ENCODE assay signal across 16 cellular contexts in the genomic region with DNA sequence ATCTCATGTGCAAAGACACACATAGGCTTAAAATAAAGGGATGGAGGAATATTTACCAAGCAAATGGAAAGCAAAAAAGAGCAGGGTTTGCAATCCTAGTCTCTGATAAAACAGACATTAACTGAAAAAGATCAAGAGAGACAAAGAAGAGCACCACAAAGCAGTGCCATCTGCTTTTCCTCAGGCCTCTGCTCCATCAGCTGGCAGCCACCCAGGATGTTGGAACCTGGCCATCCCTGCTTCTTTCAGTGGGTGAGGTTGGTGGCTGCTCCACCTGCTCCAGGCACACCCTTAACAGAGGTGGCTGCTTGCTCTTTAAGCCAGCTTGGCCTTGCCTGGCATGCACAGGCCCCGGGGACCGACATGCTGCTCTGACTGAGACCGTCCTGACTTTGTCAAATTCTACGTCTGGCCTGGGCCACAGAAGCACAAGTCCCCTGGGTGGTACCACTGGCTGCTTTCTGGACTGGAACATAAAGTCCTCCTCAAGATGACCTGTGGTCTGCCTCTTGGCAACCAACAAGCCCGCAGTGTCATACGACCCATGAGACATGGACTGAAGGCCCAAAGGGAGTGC. TPM values are rescaled to one million over a fixed set of nuclear protein-coding genes. Genes with fewer than 3 reads are reported as not detected.
DNase-seq lines count a peak whose midpoint lies in the region; ATAC-seq and TF ChIP-seq lines count a peak whose summit lies in the region.
"Not testable (repeated sequence)": the region's sequence is repeated elsewhere in the genome, so short reads cannot be mapped to it uniquely, and the experiment has no call there.
"Had no signal": no experiment of that assay in that cellular context is flagged by ENCODE, and none has a peak within 500 bp of the region (broad histone marks: within the 10 kb centered on the region; RNA-seq: fewer than 3 reads in every experiment).

No MANE protein-coding gene starts in this region.

- intact Hi-C loops in mucosa of descending colon (cut with DNase I, micrococcal nuclease); prostate gland (cut with DNase I); upper lobe of right lung (cut with DNase I): not testable (repeated sequence)

- ATAC-seq in gastroesophageal sphincter (peak; percentile 28), mucosa of descending colon (peak; percentile 50), upper lobe of right lung (peak; percentile 47)
- peak; percentile 40 for ATAC-seq in stimulated activated effector memory CD8-positive, alpha-beta T cell treated with anti-CD3 and anti-CD28 coated beads, Interleukin-12 subunit alpha, Interleukin-12 subunit beta, amount 100 ng/mL, for 72 hours
- ATAC-seq in stimulated activated naive CD8-positive, alpha-beta T cell treated with anti-CD3 and anti-CD28 coated beads, Interleukin-15, amount 100 ng/mL, for 72 hours: peak; percentile 39

- TF ChIP-seq POLR2A in gastroesophageal sphincter (IDR thresholded peaks at IDR 0.05); prostate gland (IDR thresholded peaks at IDR 0.05): not testable (repeated sequence)

- H3K36me3 Mint-ChIP-seq in stimulated activated effector memory CD8-positive, alpha-beta T cell treated with anti-CD3 and anti-CD28 coated beads, Interleukin-12 subunit alpha, Interleukin-12 subunit beta, amount 100 ng/mL, for 72 hours: not testable (repeated sequence)

- DNase-seq in BE2C: peak; percentile 36
- DNase-seq in RPMI8226: peak; percentile 61
- DNase-seq in mucosa of descending colon: peak in 1 of 3 donors; percentile 36
- DNase-seq in prostate gland (ENCODE audit: low spot score): peak; percentile 39
- not testable (repeated sequence) for DNase-seq in stimulated activated effector memory CD8-positive, alpha-beta T cell treated with anti-CD3 and anti-CD28 coated beads, Interleukin-12 subunit alpha, Interleukin-12 subunit beta, amount 100 ng/mL, for 72 hours (ENCODE audit: low spot score in 2 of 2); stimulated activated naive CD8-positive, alpha-beta T cell treated with anti-CD3 and anti-CD28 coated beads, Interleukin-15, amount 100 ng/mL, for 72 hours; upper lobe of right lung

- not testable (repeated sequence) for TF ChIP-seq EP300 in gastroesophageal sphincter (IDR thresholded peaks at IDR 0.05)

- not testable (repeated sequence) for TF ChIP-seq CTCF in BE2C (IDR thresholded peaks at IDR 0.05; ENCODE audit: low read depth, low read length); gastroesophageal sphincter (IDR thresholded peaks at IDR 0.05); mucosa of descending colon (IDR thresholded peaks at IDR 0.05); prostate gland (IDR thresholded peaks at IDR 0.05); upper lobe of right lung (IDR thresholded peaks at IDR 0.05)

- H3K27ac ChIP-seq in gastroesophageal sphincter, prostate gland, upper lobe of right lung: not testable (repeated sequence)

- H3K9me3 ChIP-seq in BE2C, gastroesophageal sphincter, prostate gland, upper lobe of right lung: not testable (repeated sequence)
- peaks cover 17% of the 10 kb centered on the region for H3K9me3 ChIP-seq in mucosa of descending colon

- not testable (repeated sequence) for H3K4me1 Mint-ChIP-seq in stimulated activated effector memory CD8-positive, alpha-beta T cell treated with anti-CD3 and anti-CD28 coated beads, Interleukin-12 subunit alpha, Interleukin-12 subunit beta, amount 100 ng/mL, for 72 hours; stimulated activated naive CD8-positive, alpha-beta T cell treated with anti-CD3 and anti-CD28 coated beads, Interleukin-15, amount 100 ng/mL, for 72 hours

- H3K4me3 ChIP-seq in BE2C (ENCODE audit: low read depth, low read length); gastroesophageal sphincter; mucosa of descending colon; prostate gland; upper lobe of right lung: not testable (repeated sequence)

- H3K9me3 Mint-ChIP-seq in stimulated activated effector memory CD8-positive, alpha-beta T cell treated with anti-CD3 and anti-CD28 coated beads, Interleukin-12 subunit alpha, Interleukin-12 subunit beta, amount 100 ng/mL, for 72 hours; stimulated activated naive CD8-positive, alpha-beta T cell treated with anti-CD3 and anti-CD28 coated beads, Interleukin-15, amount 100 ng/mL, for 72 hours: not testable (repeated sequence)

- not testable (repeated sequence) for H3K4me3 Mint-ChIP-seq in stimulated activated effector memory CD8-positive, alpha-beta T cell treated with anti-CD3 and anti-CD28 coated beads, Interleukin-12 subunit alpha, Interleukin-12 subunit beta, amount 100 ng/mL, for 72 hours; stimulated activated naive CD8-positive, alpha-beta T cell treated with anti-CD3 and anti-CD28 coated beads, Interleukin-15, amount 100 ng/mL, for 72 hours

- not testable (repeated sequence) for H3K27me3 Mint-ChIP-seq in stimulated activated naive CD8-positive, alpha-beta T cell treated with anti-CD3 and anti-CD28 coated beads, Interleukin-15, amount 100 ng/mL, for 72 hours

- no CpG with 5 or more reads among the region's 6 CpGs for WGBS in gastroesophageal sphincter (ENCODE audit: low coverage in 1 of 2), 2 donors
- 94% methylated on average over 3 of the region's 6 CpGs for WGBS in prostate gland

- H3K27me3 ChIP-seq in BE2C; gastroesophageal sphincter; prostate gland (replicated peaks; ENCODE audit: insufficient read depth); upper lobe of right lung: not testable (repeated sequence)

- not testable (repeated sequence) for H3K36me3 ChIP-seq in BE2C; gastroesophageal sphincter; mucosa of descending colon (ENCODE audit: low read depth); prostate gland; upper lobe of right lung

- not testable (repeated sequence) for H3K27ac Mint-ChIP-seq in stimulated activated effector memory CD8-positive, alpha-beta T cell treated with anti-CD3 and anti-CD28 coated beads, Interleukin-12 subunit alpha, Interleukin-12 subunit beta, amount 100 ng/mL, for 72 hours; stimulated activated naive CD8-positive, alpha-beta T cell treated with anti-CD3 and anti-CD28 coated beads, Interleukin-15, amount 100 ng/mL, for 72 hours

- H3K4me1 ChIP-seq in BE2C; gastroesophageal sphincter; mucosa of descending colon (ENCODE audit: low read depth); prostate gland (replicated peaks); upper lobe of right lung: not testable (repeated sequence)

RNA-seq across cellular contexts. Expression of a gene that starts 51.0 kb away (rescaled TPM):
- 0.45 TPM for polyA plus RNA-seq in BE2C (2012; ENCODE audit: insufficient read depth, insufficient read length, low read depth)
- total RNA-seq in gastroesophageal sphincter: not detected
- not detected for total RNA-seq in mucosa of descending colon
- 100 to 1,000 TPM in 1 of 2 donors, 10 to 100 TPM in 1; 42.6 to 234 TPM for total RNA-seq in prostate gland
- not detected for total RNA-seq in upper lobe of right lung
- total RNA-seq: A172; B cell; CD4-positive, alpha-beta memory T cell; CD4-positive, CD25-positive, alpha-beta regulatory T cell; CD8-positive, alpha-beta memory T cell; G401 had no signal
- polyA plus RNA-seq: A549; CD14-positive monocyte; CD4-positive, alpha-beta memory T cell; CD4-positive, CD25-positive, alpha-beta regulatory T cell; CD8-positive, alpha-beta memory T cell had no signal

Comparison
In these comparisons a context has a peak if more than half of its experiments do, and no peak if none do; other contexts are left out.
1. RNA of a gene that starts 51.0 kb away (total RNA-seq): 42.6 to 234 TPM in prostate gland; not detected in gastroesophageal sphincter, not detected in mucosa of descending colon and not detected in upper lobe of right lung (single experiment); every median in the first group is over 10 times any median in the second.
2. Peak in every context shown above with its lines, with median percentiles within 50 percentile points of each other: ATAC-seq.